ENCODE assay signal across 15 cellular contexts in the genomic region with DNA sequence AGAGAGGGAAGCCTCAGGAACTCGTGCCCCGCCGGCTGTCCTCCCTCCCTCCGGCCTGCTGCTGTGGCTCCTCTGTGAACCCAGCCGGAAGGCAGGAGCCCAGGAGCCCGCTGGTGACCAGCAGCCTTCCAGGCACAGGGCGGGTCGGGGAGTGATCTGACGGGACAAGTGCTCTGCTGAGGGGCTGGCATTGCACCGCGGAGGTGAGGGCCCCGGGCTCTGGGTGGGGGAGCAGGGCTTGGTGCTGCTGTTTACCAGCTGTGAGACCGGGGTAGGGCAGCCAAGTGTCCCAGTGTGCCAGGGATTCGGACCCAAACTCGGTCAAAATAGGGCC. TPM values are rescaled to one million over a fixed set of nuclear protein-coding genes. Genes with fewer than 3 reads are reported as not detected.
"Had no signal": no experiment of that assay in that cellular context is flagged by ENCODE, and none has a peak within 500 bp of the region (broad histone marks: within the 10 kb centered on the region; RNA-seq: fewer than 3 reads in every experiment).

No MANE protein-coding gene starts in this region.

- H3K9me3 Mint-ChIP-seq: activated CD4-positive, alpha-beta memory T cell treated with anti-CD3 and anti-CD28 coated beads, Interleukin-2, amount 10 ng/mL, durations not matched to agents 7 days and 5 days; activated naive CD8-positive, alpha-beta T cell treated with anti-CD3 and anti-CD28 coated beads for 36 hours; T-cell had no signal

- H3K36me3 Mint-ChIP-seq: activated naive CD8-positive, alpha-beta T cell treated with anti-CD3 and anti-CD28 coated beads for 36 hours; T-cell had no signal

- H3K4me1 Mint-ChIP-seq: T-cell had no signal

- H3K27me3 ChIP-seq: esophagus squamous epithelium, right atrium auricular region had no signal

- H3K27me3 Mint-ChIP-seq: activated CD4-positive, alpha-beta memory T cell treated with anti-CD3 and anti-CD28 coated beads, Interleukin-2, amount 10 ng/mL, durations not matched to agents 7 days and 5 days; activated CD4-positive, alpha-beta T cell treated with anti-CD3 and anti-CD28 coated beads for 36 hours; activated naive CD8-positive, alpha-beta T cell treated with anti-CD3 and anti-CD28 coated beads for 36 hours; T-cell had no signal

- ATAC-seq: left lobe of liver, T-cell had no signal

- H3K36me3 ChIP-seq: esophagus squamous epithelium, right atrium auricular region had no signal

- H3K9me3 ChIP-seq: esophagus squamous epithelium, right atrium auricular region had no signal

- H3K27ac Mint-ChIP-seq: activated CD4-positive, alpha-beta memory T cell treated with anti-CD3 and anti-CD28 coated beads, Interleukin-2, amount 10 ng/mL, durations not matched to agents 7 days and 5 days; activated CD4-positive, alpha-beta T cell treated with anti-CD3 and anti-CD28 coated beads for 36 hours; activated naive CD8-positive, alpha-beta T cell treated with anti-CD3 and anti-CD28 coated beads for 36 hours; T-cell had no signal

- H3K4me3 ChIP-seq: esophagus squamous epithelium, right atrium auricular region, skin epidermis had no signal

- DNase-seq: activated gamma-delta T cell treated with Interleukin-2 at 50 U/mL for 16 hours; activated naive CD8-positive, alpha-beta T cell treated with anti-CD3 and anti-CD28 coated beads for 36 hours; activated T-cell treated with anti-CD3 and anti-CD28 coated beads, Interleukin-2, amount 50 U/mL, for 48 hours; aorta; esophagus squamous epithelium; foreskin fibroblast; posterior cingulate gyrus; T-cell; T1000 had no signal

- H3K27ac ChIP-seq: esophagus squamous epithelium, right atrium auricular region, skin epidermis had no signal

- H3K4me3 Mint-ChIP-seq: activated CD4-positive, alpha-beta memory T cell treated with anti-CD3 and anti-CD28 coated beads, Interleukin-2, amount 10 ng/mL, durations not matched to agents 7 days and 5 days; activated CD4-positive, alpha-beta T cell treated with anti-CD3 and anti-CD28 coated beads for 36 hours; activated naive CD8-positive, alpha-beta T cell treated with anti-CD3 and anti-CD28 coated beads for 36 hours; T-cell had no signal

RNA-seq across cellular contexts. Expression of gene FLRT1, which starts 53.3 kb away (rescaled TPM):
- total RNA-seq: activated naive CD8-positive, alpha-beta T cell treated with anti-CD3 and anti-CD28 coated beads for 36 hours; left lobe of liver; mesenteric fat pad; T-cell had no signal
- polyA plus RNA-seq: aorta had no signal
